ENCODE assay signal across 9 cellular contexts in genomic region chr4:15479913-15480185, GRCh38. TPM values are rescaled to one million over a fixed set of nuclear protein-coding genes. Genes with fewer than 3 reads are reported as not detected.
DNase-seq lines count a peak whose midpoint lies in the region; ATAC-seq and TF ChIP-seq lines count a peak whose summit lies in the region.
"Had no signal": no experiment of that assay in that cellular context is flagged by ENCODE, and none has a peak within 500 bp of the region (broad histone marks: within the 10 kb centered on the region; RNA-seq: fewer than 3 reads in every experiment).

No MANE protein-coding gene starts in this region.

- H3K4me3 ChIP-seq in heart left ventricle: peak overlapping the region in 10 of 12 donors; percentile 26 to 55 (median 41)

- H3K9me3 Mint-ChIP-seq in Calu3 (ENCODE audit: low read depth, unreplicated experiment) (no peaks in the 10 kb centered on the region), progenitor cell of endocrine pancreas (ENCODE audit: low read depth) (peaks cover 6% of the 10 kb centered on the region)

- no peaks in the 10 kb centered on the region for H3K4me1 Mint-ChIP-seq in Calu3 (ENCODE audit: low read depth, unreplicated experiment)
- H3K4me1 Mint-ChIP-seq in progenitor cell of endocrine pancreas (ENCODE audit: low read depth): peaks cover 8% of the 10 kb centered on the region
- H3K4me1 Mint-ChIP-seq: naive B cell had no signal

- DNase-seq in Calu3: no peak
- DNase-seq in amniotic epithelial cell (ENCODE audit: low read depth): peak; percentile 46
- DNase-seq in heart left ventricle: no peak
- DNase-seq in progenitor cell of endocrine pancreas (ENCODE audit: low spot score, unreplicated experiment): no peak
- no peak for DNase-seq in superior temporal gyrus (ENCODE audit: extremely low spot score)
- no peak for DNase-seq in NCI-H2196 (lab: John Stamatoyannopoulos, UW; ENCODE audit: unreplicated experiment)
- DNase-seq: naive B cell had no signal

- H3K27ac ChIP-seq in heart left ventricle: peak overlapping the region in 10 of 12 donors; percentile 31 to 84 (median 61)

- H3K27me3 ChIP-seq in heart left ventricle: no peaks in the 10 kb centered on the region

- H3K9me3 ChIP-seq in heart left ventricle: peaks cover 0 to 4% (median 0%) of the 10 kb centered on the region in 12 donors

- WGBS in heart left ventricle, 4 donors: 56 to 72% (median 63%) methylated on average over 3 of the region's 3 CpGs

- H3K36me3 Mint-ChIP-seq in Calu3 (ENCODE audit: insufficient read depth, unreplicated experiment): peaks cover 14% of the 10 kb centered on the region
- H3K36me3 Mint-ChIP-seq in progenitor cell of endocrine pancreas (ENCODE audit: insufficient read depth): peaks cover 18% of the 10 kb centered on the region

- peaks cover 0 to 29% (median 2%) of the 10 kb centered on the region in 12 donors for H3K4me1 ChIP-seq in heart left ventricle

- intact Hi-C loops in Calu3 (cut with micrococcal nuclease; ENCODE audit: unreplicated experiment) (loop anchor here (1.0 kb wide), 5 partner anchors 170 to 521 kb away; no protein-coding TSS in a partner anchor), heart left ventricle (cut with DNase I) (loop anchor here in 9 of 10 donors (2.0 to 10.0 kb wide), 10 partner anchors 165 to 525 kb away; partner anchors contain the start of gene FBXL5 (in 1 of the 9))

- H3K27me3 Mint-ChIP-seq in Calu3 (ENCODE audit: unreplicated experiment): no peaks in the 10 kb centered on the region
- no peaks in the 10 kb centered on the region for H3K27me3 Mint-ChIP-seq in progenitor cell of endocrine pancreas

- H3K4me3 Mint-ChIP-seq in Calu3 (ENCODE audit: low read depth, unreplicated experiment) (peak overlapping the region; percentile 94), progenitor cell of endocrine pancreas (ENCODE audit: low read depth) (peak overlapping the region; percentile 84)
- H3K4me3 Mint-ChIP-seq: naive B cell had no signal

- ATAC-seq in heart left ventricle (peak in 2 of 4 donors; percentile 20 to 27), HG03135 (IDR thresholded peaks at IDR 0.05; ENCODE audit: unreplicated experiment) (no peak), GM18511 (IDR thresholded peaks at IDR 0.05; ENCODE audit: unreplicated experiment) (no peak)

- H3K36me3 ChIP-seq in heart left ventricle: peaks cover 0 to 64% (median 20%) of the 10 kb centered on the region in 9 donors

- TF ChIP-seq CTCF in Calu3 (IDR thresholded peaks at IDR 0.05; ENCODE audit: unreplicated experiment) (no peak), heart left ventricle (IDR thresholded peaks at IDR 0.05) (no peak), progenitor cell of endocrine pancreas (IDR thresholded peaks at IDR 0.05; ENCODE audit: unreplicated experiment) (no peak)

- CTCF ChIA-PET in Calu3 (lab: Charles Lee): interaction anchor here (1.0 to 1.4 kb wide), 4 partner anchors 10 to 476 kb away, joined by 3 to 15 read pairs (median 8); partner anchors contain the start of gene CC2D2A

- TF ChIP-seq POLR2A in heart left ventricle (IDR thresholded peaks at IDR 0.05): no peak

- TSS peak; percentile 49 for BruUV-seq in Calu3 (replicated peaks; lab: Mats Ljungman, UMichigan)

- H3K27ac Mint-ChIP-seq in Calu3 (ENCODE audit: unreplicated experiment): peak overlapping the region; percentile 98
- H3K27ac Mint-ChIP-seq in progenitor cell of endocrine pancreas: peak overlapping the region; percentile 96

RNA-seq across cellular contexts. Expression of gene CC2D2A, which starts 10.2 kb away (rescaled TPM):
- total RNA-seq in Calu3 (2022) (11.8 TPM in 2 replicates), heart left ventricle (10 to 100 TPM in 3 of 9 donors, 1 to 10 TPM in 6; 3.1 to 14.4 (median 9.0) TPM), progenitor cell of endocrine pancreas (25.8 and 26.8 TPM in 2 replicates)
- polyA plus RNA-seq in heart left ventricle: 1 to 10 TPM; 3.4 to 5.6 TPM

RNA-seq across cellular contexts. Expression of gene C1QTNF7, which starts 52.0 kb away (rescaled TPM):
- not detected in 2 replicates for total RNA-seq in Calu3 (2022)
- total RNA-seq in heart left ventricle: 1 to 10 TPM in 5 of 9 donors, under 1 TPM in 4; 0.35 to 4.3 (median 1.7) TPM
- polyA plus RNA-seq in heart left ventricle: under 1 TPM; 0.21 to 0.84 TPM
- total RNA-seq in progenitor cell of endocrine pancreas: not detected in 2 replicates
